25 cellular contexts compared by ENCODE assay signal in genomic region chr2:238964544-238965113, GRCh38.
"Had no signal": no experiment of that assay in that cellular context is flagged by ENCODE, and none has a peak within 500 bp of the region (broad histone marks: within the 10 kb centered on the region; RNA-seq: fewer than 3 reads in every experiment).

No MANE protein-coding gene starts in this region.

- FAIRE-seq: HTR-8/SVneo had no signal

- H3K4me1 ChIP-seq: SJCRH30 had no signal

- H3K36me3 ChIP-seq: MG63, SJCRH30 had no signal

- H3K9me3 ChIP-seq: SJCRH30 had no signal

- DNase-seq: Karpas-422, KG1, MG63, NCI-H1092, NCI-H1105 treated with DMSO at 0.1 percent for 48 hours, NCI-H1417 treated with DMSO at 0.1 percent for 48 hours, NCI-H146, NCI-H1694 treated with DMSO at 0.1 percent for 48 hours, NCI-H1930, NCI-H2081, NCI-H2107, NCI-H226, NCI-H446, NCI-H510A, NCI-H524 treated with DMSO at 0.1 percent for 48 hours, NCI-H69, NCI-H774, PC-3, SHP77 treated with DMSO at 0.1 percent for 48 hours, SJCRH30 had no signal

- H3K27ac ChIP-seq: HL-60, RWPE1, SJCRH30 had no signal

- H3K27me3 ChIP-seq: MG63 had no signal

- H3K4me3 ChIP-seq: MG63, SJCRH30 had no signal

- ATAC-seq: Panc1, PC-3, SK-N-SH treated with all-trans-retinoic acid at 6 μM for 48 hours had no signal
